In genomic region chr14:35883677-35884293, GRCh38 we compare ENCODE assay signal across 8 cellular contexts. TPM values are rescaled to one million over a fixed set of nuclear protein-coding genes. Genes with fewer than 3 reads are reported as not detected.
DNase-seq lines count a peak whose midpoint lies in the region; ATAC-seq and TF ChIP-seq lines count a peak whose summit lies in the region.

No MANE protein-coding gene starts in this region.

- H3K27ac ChIP-seq in VCaP (no peak overlapping the region), left ventricle myocardium inferior (replicated peaks) (no peak overlapping the region)

- TF ChIP-seq CTCF in Loucy (conservative IDR thresholded peaks at IDR 0.05; ENCODE audit: low read length), result peak; percentile 84
- peak; percentile 86 for TF ChIP-seq CTCF in VCaP (conservative IDR thresholded peaks at IDR 0.05)
- TF ChIP-seq CTCF in left ventricle myocardium inferior (IDR thresholded peaks at IDR 0.05; ENCODE audit: borderline replicate concordance), result peak; percentile 62

- H3F3A ChIP-seq in Loucy (ENCODE audit: low read depth), result no peaks in the 10 kb centered on the region

- H4K20me1 ChIP-seq in Loucy (ENCODE audit: insufficient read depth, low read length, poor library complexity, severe bottlenecking), result no peaks in the 10 kb centered on the region

- no peak overlapping the region for H3K4me3 Mint-ChIP-seq in stimulated activated memory B cell treated with anti-CD40 and anti-IgM and Interleukin-4, amounts not matched to agents 10 μg/mL and 1 μg/mL and 100 μg/mL, for 72 hours

- H3K27me3 ChIP-seq in Loucy (ENCODE audit: insufficient read depth, low read length, poor library complexity, severe bottlenecking) (no peaks in the 10 kb centered on the region), left ventricle myocardium inferior (ENCODE audit: low read depth) (no peaks in the 10 kb centered on the region)

- H3K79me2 ChIP-seq in Loucy (ENCODE audit: insufficient read depth, low read length), result no peaks in the 10 kb centered on the region

- H3K4me1 ChIP-seq in Loucy (ENCODE audit: insufficient read depth, low read length, poor library complexity, severe bottlenecking), result no peaks in the 10 kb centered on the region
- peaks cover 6% of the 10 kb centered on the region for H3K4me1 ChIP-seq in left ventricle myocardium inferior

- no peak overlapping the region for H3K4me2 ChIP-seq in Loucy (ENCODE audit: low read depth, low read length, poor library complexity, severe bottlenecking)

- H3K36me3 Mint-ChIP-seq in stimulated activated memory B cell treated with anti-CD40 and anti-IgM and Interleukin-4, amounts not matched to agents 10 μg/mL and 1 μg/mL and 100 μg/mL, for 72 hours, result no peaks in the 10 kb centered on the region

- no peaks in the 10 kb centered on the region for H3K36me3 ChIP-seq in Loucy (ENCODE audit: insufficient read depth, low read length)
- H3K36me3 ChIP-seq in left ventricle myocardium inferior, result no peaks in the 10 kb centered on the region

- peak; percentile 32 for DNase-seq in left cardiac atrium
- no peak for DNase-seq in left ventricle myocardium superior
- no peak for DNase-seq in left ventricle myocardium inferior
- DNase-seq in stimulated activated CD4-positive, alpha-beta T cell treated with anti-CD3 and anti-CD28 coated beads, Interleukin-4, amount 100 ng/mL, for 1 hour, result peak; percentile 24
- no peak for DNase-seq in NCI-H1048 (lab: John Stamatoyannopoulos, UW)

- ATAC-seq in left cardiac atrium, result no peak
- no peak for ATAC-seq in left ventricle myocardium superior
- no peak for ATAC-seq in stimulated activated memory B cell treated with anti-CD40 and anti-IgM and Interleukin-4, amounts not matched to agents 10 μg/mL and 1 μg/mL and 100 μg/mL, for 72 hours

- H3K27ac Mint-ChIP-seq in stimulated activated memory B cell treated with anti-CD40 and anti-IgM and Interleukin-4, amounts not matched to agents 10 μg/mL and 1 μg/mL and 100 μg/mL, for 72 hours, result no peak overlapping the region

- no peaks in the 10 kb centered on the region for H3K9me3 ChIP-seq in Loucy (ENCODE audit: insufficient read depth, low read depth, low read length)
- no peaks in the 10 kb centered on the region for H3K9me3 ChIP-seq in left ventricle myocardium inferior (replicated peaks)

- no peaks in the 10 kb centered on the region for H3K9me3 Mint-ChIP-seq in stimulated activated memory B cell treated with anti-CD40 and anti-IgM and Interleukin-4, amounts not matched to agents 10 μg/mL and 1 μg/mL and 100 μg/mL, for 72 hours

- intact Hi-C loops in left cardiac atrium (cut with DNase I) (no loop called here), left ventricle myocardium superior (cut with micrococcal nuclease) (no loop called here), left ventricle myocardium inferior (cut with micrococcal nuclease) (no loop called here)

- peaks cover 6% of the 10 kb centered on the region for H3K27me3 Mint-ChIP-seq in stimulated activated memory B cell treated with anti-CD40 and anti-IgM and Interleukin-4, amounts not matched to agents 10 μg/mL and 1 μg/mL and 100 μg/mL, for 72 hours

- H3K9ac ChIP-seq in Loucy (ENCODE audit: low read depth, low read length, poor library complexity, severe bottlenecking), result no peak overlapping the region

- no peaks in the 10 kb centered on the region for H3K9me2 ChIP-seq in Loucy (replicated peaks; ENCODE audit: low read depth, low read length)

- H3K4me1 Mint-ChIP-seq in stimulated activated memory B cell treated with anti-CD40 and anti-IgM and Interleukin-4, amounts not matched to agents 10 μg/mL and 1 μg/mL and 100 μg/mL, for 72 hours, result peaks cover 7% of the 10 kb centered on the region

- H3K4me3 ChIP-seq in Loucy (ENCODE audit: low read length, poor library complexity, severe bottlenecking), result no peak overlapping the region
- H3K4me3 ChIP-seq in left ventricle myocardium inferior, result no peak overlapping the region

- H2AFZ ChIP-seq in Loucy (ENCODE audit: low read length), result peak overlapping the region; percentile 30; the same call in 1 of the 2 replicates

RNA-seq across cellular contexts. Expression of gene BRMS1L, which starts 57.6 kb away (rescaled TPM):
- total RNA-seq in left cardiac atrium, result 10 to 100 TPM in 1 of 2 donors, 1 to 10 TPM in 1; 9.7 to 15.3 TPM
- 13.0 TPM for total RNA-seq in left ventricle myocardium superior
- 14.2 TPM for total RNA-seq in left ventricle myocardium inferior

Comparison
In these comparisons a context has a peak if more than half of its experiments do, and no peak if none do; other contexts are left out.
1. DNase-seq: peak in left cardiac atrium (single experiment) and stimulated activated CD4-positive, alpha-beta T cell treated with anti-CD3 and anti-CD28 coated beads, Interleukin-4, amount 100 ng/mL, for 1 hour (single experiment); none in left ventricle myocardium superior (single experiment), left ventricle myocardium inferior (single experiment) and NCI-H1048 (single experiment).
2. Peak in every context shown above with its lines, with median percentiles within 50 percentile points of each other: CTCF ChIP-seq.